In genomic region chr2:88198308-88198707, GRCh38 we compare ENCODE assay signal across 11 cellular contexts. TPM values are rescaled to one million over a fixed set of nuclear protein-coding genes. Genes with fewer than 3 reads are reported as not detected.
"Had no signal": no experiment of that assay in that cellular context is flagged by ENCODE, and none has a peak within 500 bp of the region (broad histone marks: within the 10 kb centered on the region; RNA-seq: fewer than 3 reads in every experiment).

No MANE protein-coding gene starts in this region.

- DNase-seq: GM23248, GOT3, H9, HCEC 1CT, HFFc6 had no signal

- ATAC-seq: GM23338, HCT116 had no signal

- H3K36me3 ChIP-seq: HAP-1 had no signal

- H3K4me2 ChIP-seq: GM23338 had no signal

- H3K27ac Mint-ChIP-seq: GM23338, H9, HFFc6 had no signal

- H3K9me3 ChIP-seq: HAP-1 had no signal

- H3K4me1 ChIP-seq: HAP-1 had no signal

- FAIRE-seq: H1, H54 had no signal

- H3K9ac ChIP-seq: GM23248 had no signal

- H3K9me3 Mint-ChIP-seq: HFFc6 had no signal

- H3K27ac ChIP-seq: GM23248 had no signal

- H3K4me3 Mint-ChIP-seq: GM23338, H9, HFFc6 had no signal

- H3K4me3 ChIP-seq: GM23248, GM23338, HAP-1 had no signal

- H2AFZ ChIP-seq: GM23248, GM23338 had no signal

RNA-seq across cellular contexts. Expression of gene THNSL2, which starts 28.2 kb away (rescaled TPM):
- total RNA-seq: H4, HFFc6 had no signal
